In the genomic region with DNA sequence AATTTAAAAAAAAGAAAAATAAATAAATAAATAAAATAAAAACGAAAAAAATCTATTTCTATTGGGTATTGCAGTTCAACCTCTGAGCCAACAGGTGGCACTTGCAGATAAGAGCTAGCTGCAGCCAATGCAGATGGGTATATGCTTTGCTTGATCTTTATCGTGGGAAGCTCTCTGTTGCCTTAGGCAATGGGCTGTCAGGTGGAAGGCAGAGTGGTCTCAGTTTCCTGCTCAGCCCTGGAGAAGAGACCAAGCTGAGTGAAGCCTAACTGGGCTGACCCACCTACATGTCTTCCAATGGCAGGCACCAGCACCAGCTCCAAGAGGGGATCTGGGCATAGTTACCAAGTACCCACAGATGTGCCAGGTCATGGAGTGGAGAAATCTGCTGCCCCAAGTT, we compare ENCODE assay signal across 8 cellular contexts.
DNase-seq lines count a peak whose midpoint lies in the region; ATAC-seq, FAIRE-seq and TF ChIP-seq lines count a peak whose summit lies in the region.

No MANE protein-coding gene starts in this region.

- no peak for DNase-seq in activated naive CD8-positive, alpha-beta T cell treated with anti-CD3 and anti-CD28 coated beads, Interleukin-2, amount 10 ng/mL, durations not matched to agents 7 days and 5 days
- DNase-seq in activated naive CD8-positive, alpha-beta T cell treated with anti-CD3 and anti-CD28 coated beads for 36 hours = no peak
- DNase-seq in NB4 (ENCODE audit: low read depth) (peak; percentile 56), GM12878 (ENCODE audit: low read depth, low spot score) (no peak), non-pigmented ciliary epithelial cell (ENCODE audit: low read depth) (peak; percentile 8), left cardiac atrium (no peak)
- DNase-seq in effector memory CD8-positive, alpha-beta T cell = no peak

- no peak overlapping the region for H3K4me3 Mint-ChIP-seq in activated naive CD8-positive, alpha-beta T cell treated with anti-CD3 and anti-CD28 coated beads, Interleukin-2, amount 10 ng/mL, durations not matched to agents 7 days and 5 days
- H3K4me3 Mint-ChIP-seq in activated naive CD8-positive, alpha-beta T cell treated with anti-CD3 and anti-CD28 coated beads for 36 hours = no peak overlapping the region
- H3K4me3 Mint-ChIP-seq in effector memory CD8-positive, alpha-beta T cell = no peak overlapping the region

- no TSS peak for BruUV-seq in GM12878 (replicated peaks; lab: Mats Ljungman, UMichigan)

- no peak overlapping the region for H3K4me2 ChIP-seq in GM12878 (ENCODE audit: control insufficient read depth, insufficient read depth)

- SMC1A ChIA-PET in GM12878 (lab: Charles Lee; ENCODE audit: uncharacterized antibody, unreplicated experiment) = interaction anchor here (0.6 to 1.7 kb wide), 7 partner anchors 10 to 443 kb away, joined by 3 to 4 read pairs (median 3); no protein-coding TSS in a partner anchor

- no peaks in the 10 kb centered on the region for H3K79me2 ChIP-seq in GM12878 (ENCODE audit: control insufficient read depth, insufficient read depth, low read length)

- no peak overlapping the region for H3K27ac ChIP-seq in GM12878 (ENCODE audit: control insufficient read depth, insufficient read depth)

- peaks cover 13% of the 10 kb centered on the region for H3K9me3 Mint-ChIP-seq in activated naive CD8-positive, alpha-beta T cell treated with anti-CD3 and anti-CD28 coated beads, Interleukin-2, amount 10 ng/mL, durations not matched to agents 7 days and 5 days
- peaks cover 14% of the 10 kb centered on the region for H3K9me3 Mint-ChIP-seq in activated naive CD8-positive, alpha-beta T cell treated with anti-CD3 and anti-CD28 coated beads for 36 hours
- H3K9me3 Mint-ChIP-seq in effector memory CD8-positive, alpha-beta T cell = peaks cover 3 to 25% of the 10 kb centered on the region in 2 donors

- H3K36me3 ChIP-seq in GM12878 (ENCODE audit: control insufficient read depth in 2 of 2, insufficient read depth in 2 of 2, low read length in 1 of 2) = no peaks in the 10 kb centered on the region

- RAD21 ChIA-PET in GM12878 (lab: Charles Lee; ENCODE audit: unreplicated experiment) = interaction anchor here (0.8 to 1.7 kb wide), 4 partner anchors 13 to 794 kb away, joined by 3 to 10 read pairs (median 6); no protein-coding TSS in a partner anchor

- in situ Hi-C loops in GM12878 (cut with MboI) = no loop called here

- ATAC-seq in activated naive CD8-positive, alpha-beta T cell treated with anti-CD3 and anti-CD28 coated beads, Interleukin-2, amount 10 ng/mL, durations not matched to agents 7 days and 5 days (ENCODE audit: low read depth) = peak; percentile 52
- ATAC-seq in GM12878 (peak; percentile 66), GM18907 (IDR thresholded peaks at IDR 0.05; ENCODE audit: unreplicated experiment) (no peak), left cardiac atrium (no peak)
- ATAC-seq in effector memory CD8-positive, alpha-beta T cell (replicated peaks) = no peak

- TF ChIP-seq POLR2A in NB4 (IDR thresholded peaks at IDR 0.05; ENCODE audit: extremely low read depth, insufficient read length) (no peak), GM12878 (IDR thresholded peaks at IDR 0.05; ENCODE audit: low read depth, low read length) (no peak)

- no peak overlapping the region for H3K9ac ChIP-seq in GM12878 (ENCODE audit: control insufficient read depth, insufficient read depth, low read length)

- no peak for FAIRE-seq in GM12878 (lab: Jason Lieb, UNC)

- H3K9me3 ChIP-seq in GM12878 (replicated peaks; ENCODE audit: control insufficient read depth, insufficient read depth, low read length) = no peaks in the 10 kb centered on the region; the same call in 1 of the 3 replicates

- peaks cover 2% of the 10 kb centered on the region for H3K27me3 Mint-ChIP-seq in activated naive CD8-positive, alpha-beta T cell treated with anti-CD3 and anti-CD28 coated beads, Interleukin-2, amount 10 ng/mL, durations not matched to agents 7 days and 5 days
- H3K27me3 Mint-ChIP-seq in activated naive CD8-positive, alpha-beta T cell treated with anti-CD3 and anti-CD28 coated beads for 36 hours = no peaks in the 10 kb centered on the region
- no peaks in the 10 kb centered on the region for H3K27me3 Mint-ChIP-seq in effector memory CD8-positive, alpha-beta T cell

- no peak for TF ChIP-seq EP300 in GM12878 (IDR thresholded peaks at IDR 0.05; ENCODE audit: borderline replicate concordance in 1 of 2, control insufficient read depth in 1 of 2, low read depth in 2 of 2, low read length in 2 of 2)

- CTCF ChIA-PET in GM12878 (lab: Yijun Ruan, JAX) = interaction anchor here (0.8 to 4.0 kb wide), 11 partner anchors 12 to 794 kb away, joined by 3 to 28 read pairs (median 4); no protein-coding TSS in a partner anchor

- TF ChIP-seq CTCF in NB4 (IDR thresholded peaks at IDR 0.05; ENCODE audit: low read depth, low read length) (peak; percentile 51), GM12878 (IDR thresholded peaks at IDR 0.05 in 2 of 3, conservative IDR thresholded peaks at IDR 0.05 in 1 of 3; ENCODE audit: control insufficient read depth in 2 of 3, extremely low read depth in 1 of 3, insufficient read depth in 1 of 3, low read depth in 3 of 3, low read length in 3 of 3) (peak; percentile 37 to 45 (median 45); a peak in 5 of 6 replicates)

- no peak overlapping the region for H2AFZ ChIP-seq in GM12878 (ENCODE audit: control insufficient read depth, low read depth, low read length)

- peaks cover under 1% of the 10 kb centered on the region for H3K4me1 Mint-ChIP-seq in activated naive CD8-positive, alpha-beta T cell treated with anti-CD3 and anti-CD28 coated beads, Interleukin-2, amount 10 ng/mL, durations not matched to agents 7 days and 5 days
- H3K4me1 Mint-ChIP-seq in activated naive CD8-positive, alpha-beta T cell treated with anti-CD3 and anti-CD28 coated beads for 36 hours = peaks cover under 1% of the 10 kb centered on the region
- H3K4me1 Mint-ChIP-seq in effector memory CD8-positive, alpha-beta T cell (ENCODE audit: low read depth in 2 of 2) = no peaks in the 10 kb centered on the region

- peaks cover 7% of the 10 kb centered on the region for H3K36me3 Mint-ChIP-seq in activated naive CD8-positive, alpha-beta T cell treated with anti-CD3 and anti-CD28 coated beads, Interleukin-2, amount 10 ng/mL, durations not matched to agents 7 days and 5 days
- H3K36me3 Mint-ChIP-seq in activated naive CD8-positive, alpha-beta T cell treated with anti-CD3 and anti-CD28 coated beads for 36 hours = peaks cover 11% of the 10 kb centered on the region
- peaks cover 3% of the 10 kb centered on the region for H3K36me3 Mint-ChIP-seq in effector memory CD8-positive, alpha-beta T cell (ENCODE audit: insufficient read depth)

- H3K27ac Mint-ChIP-seq in activated naive CD8-positive, alpha-beta T cell treated with anti-CD3 and anti-CD28 coated beads, Interleukin-2, amount 10 ng/mL, durations not matched to agents 7 days and 5 days = no peak overlapping the region
- H3K27ac Mint-ChIP-seq in activated naive CD8-positive, alpha-beta T cell treated with anti-CD3 and anti-CD28 coated beads for 36 hours = no peak overlapping the region
- no peak overlapping the region for H3K27ac Mint-ChIP-seq in effector memory CD8-positive, alpha-beta T cell

- intact Hi-C loops in GM12878 (cut with micrococcal nuclease; ENCODE audit: unreplicated experiment) (loop anchor here (1.0 to 10.0 kb wide), 3 partner anchors 96 to 799 kb away; partner anchors contain the start of genes AK9 and FIG4), left cardiac atrium (cut with DNase I) (no loop called here)

- H3K27me3 ChIP-seq in GM12878 (replicated peaks in 1 of 2; ENCODE audit: control insufficient read depth in 2 of 2, insufficient read depth in 2 of 2, low read length in 1 of 2) = no peaks in the 10 kb centered on the region

- H3K4me3 ChIP-seq in NB4 (ENCODE audit: low read depth, low read length) (no peak overlapping the region), GM12878 (no peak overlapping the region)

- 3% methylated on average over 2 of the region's 2 CpGs for WGBS in GM12878 (ENCODE audit: insufficient coverage, insufficient replicate concordance, low lambda C conversion rate, missing lambda C conversion rate)

- no peaks in the 10 kb centered on the region for H3K4me1 ChIP-seq in GM12878 (ENCODE audit: control insufficient read depth, insufficient read depth, low read length)

- no peaks in the 10 kb centered on the region for H4K20me1 ChIP-seq in GM12878 (ENCODE audit: control insufficient read depth, insufficient read depth)

- POLR2A ChIA-PET in activated naive CD8-positive, alpha-beta T cell treated with anti-CD3 and anti-CD28 coated beads, Interleukin-2, amount 10 ng/mL, durations not matched to agents 7 days and 5 days (lab: Charles Lee) = no interaction called here
- POLR2A ChIA-PET in GM12878 (lab: Charles Lee) = interaction anchor here (0.9 kb wide), 1 partner anchor 443 kb away, joined by 3 read pairs; no protein-coding TSS in a partner anchor

- TF ChIP-seq RAD21 in GM12878 (IDR thresholded peaks at IDR 0.05; ENCODE audit: insufficient read depth, low read depth, low read length) = peak; percentile 84

TF ChIP-seq in GM12878, 131 proteins besides CTCF, POLR2A, EP300 and RAD21:
- TF ChIP-seq YY1 (IDR thresholded peaks at IDR 0.05; ENCODE audit: low read depth, low read length) (0 out of 2 replicates have a peak, but pooled peaks have one; percentile 28), RCOR1 (conservative IDR thresholded peaks at IDR 0.05; ENCODE audit: low read depth, low read length) (no peak), SMC3 (IDR thresholded peaks at IDR 0.05; ENCODE audit: borderline replicate concordance, low read length) (peak; percentile 37; the same call in 1 of the 2 replicates)

Comparison
In these comparisons a context has a peak if more than half of its experiments do, and no peak if none do; other contexts are left out.
1. ATAC-seq: peak in activated naive CD8-positive, alpha-beta T cell treated with anti-CD3 and anti-CD28 coated beads, Interleukin-2, amount 10 ng/mL, durations not matched to agents 7 days and 5 days (single experiment) and GM12878 (single experiment); none in GM18907 (single experiment), left cardiac atrium (0 of 2) and effector memory CD8-positive, alpha-beta T cell (single experiment).
2. DNase-seq: peak in NB4 (single experiment) and non-pigmented ciliary epithelial cell (single experiment); none in activated naive CD8-positive, alpha-beta T cell treated with anti-CD3 and anti-CD28 coated beads, Interleukin-2, amount 10 ng/mL, durations not matched to agents 7 days and 5 days (single experiment), activated naive CD8-positive, alpha-beta T cell treated with anti-CD3 and anti-CD28 coated beads for 36 hours (single experiment), GM12878 (single experiment), left cardiac atrium (single experiment) and effector memory CD8-positive, alpha-beta T cell (0 of 3).